In genomic region chr19:21921691-21922180, GRCh38 we compare ENCODE assay signal across 23 cellular contexts.
DNase-seq lines count a peak whose midpoint lies in the region; ATAC-seq, FAIRE-seq and TF ChIP-seq lines count a peak whose summit lies in the region.
"Had no signal": no experiment of that assay in that cellular context is flagged by ENCODE, and none has a peak within 500 bp of the region (broad histone marks: within the 10 kb centered on the region; RNA-seq: fewer than 3 reads in every experiment).

No MANE protein-coding gene starts in this region.

- ATAC-seq in HepG2 (no peak), right lobe of liver (no peak), GM21528 (IDR thresholded peaks at IDR 0.05; ENCODE audit: low FRiP score, unreplicated experiment) (no peak)
- ATAC-seq: A549 had no signal

- no peak overlapping the region for H2AFZ ChIP-seq in HepG2 (ENCODE audit: low read length)
- H2AFZ ChIP-seq: GM23248 had no signal

- no peak overlapping the region for H3K9ac ChIP-seq in HepG2 (ENCODE audit: insufficient read depth, low read depth, low read length)
- H3K9ac ChIP-seq: BLaER1 treated with 17β-estradiol and CSF1 and Interleukin-3, amounts not matched to agents 10 nM and 100 nM; GM23248 had no signal

- H3K79me2 ChIP-seq in HepG2 (ENCODE audit: insufficient read depth, low read length): no peaks in the 10 kb centered on the region

- peaks cover 96% of the 10 kb centered on the region for H3K9me3 ChIP-seq in HepG2 (ENCODE audit: low read length)
- H3K9me3 ChIP-seq in right lobe of liver: peaks cover 0 to 2% (median 0%) of the 10 kb centered on the region in 4 donors
- peaks cover 0 to 13% (median 9%) of the 10 kb centered on the region in 4 donors for H3K9me3 ChIP-seq in esophagus muscularis mucosa
- H3K9me3 ChIP-seq in vagina: no peaks in the 10 kb centered on the region
- no peaks in the 10 kb centered on the region for H3K9me3 ChIP-seq in testis
- H3K9me3 ChIP-seq: BE2C had no signal

- H3K4me1 ChIP-seq in HepG2 (ENCODE audit: insufficient read depth, low read length) (no peaks in the 10 kb centered on the region), right lobe of liver (no peaks in the 10 kb centered on the region), esophagus muscularis mucosa (no peaks in the 10 kb centered on the region), vagina (no peaks in the 10 kb centered on the region), testis (no peaks in the 10 kb centered on the region)
- H3K4me1 ChIP-seq: A549; BE2C; BLaER1 treated with 17β-estradiol and CSF1 and Interleukin-3, amounts not matched to agents 10 nM and 100 nM had no signal

- H4K20me1 ChIP-seq in HepG2 (ENCODE audit: insufficient read depth, low read length): no peaks in the 10 kb centered on the region
- H4K20me1 ChIP-seq: BLaER1 treated with 17β-estradiol and CSF1 and Interleukin-3, amounts not matched to agents 10 nM and 100 nM had no signal

- TF ChIP-seq CTCF in HepG2 (CRISPR knock-in tag; IDR thresholded peaks at IDR 0.05) (no peak), right lobe of liver (IDR thresholded peaks at IDR 0.05) (no peak), esophagus muscularis mucosa (IDR thresholded peaks at IDR 0.05) (no peak), vagina (IDR thresholded peaks at IDR 0.05) (no peak), testis (IDR thresholded peaks at IDR 0.05) (no peak)

- TF ChIP-seq EP300 in HepG2 (IDR thresholded peaks at IDR 0.05; ENCODE audit: low read depth in 2 of 2, low read length in 2 of 2) (no peak), HepG2 (CRISPR knock-in tag; IDR thresholded peaks at IDR 0.05; ENCODE audit: borderline replicate concordance) (no peak), esophagus muscularis mucosa (IDR thresholded peaks at IDR 0.05) (no peak)

- BruUV-seq in HepG2 (replicated peaks; lab: Mats Ljungman, UMichigan): no TSS peak

- TF ChIP-seq POLR2A in HepG2 (IDR thresholded peaks at IDR 0.05; ENCODE audit: insufficient read depth in 1 of 2, low read depth in 2 of 2, low read length in 2 of 2): no peak
- no peak for TF ChIP-seq POLR2A in right lobe of liver (IDR thresholded peaks at IDR 0.05)
- TF ChIP-seq POLR2A in esophagus muscularis mucosa (IDR thresholded peaks at IDR 0.05; ENCODE audit: low read depth): no peak
- no peak for TF ChIP-seq POLR2A in vagina (IDR thresholded peaks at IDR 0.05)
- no peak for TF ChIP-seq POLR2A in testis (IDR thresholded peaks at IDR 0.05)

- H3K36me3 ChIP-seq in HepG2 (replicated peaks in 1 of 2; ENCODE audit: control insufficient read depth in 1 of 2, insufficient read depth in 2 of 2, low read length in 2 of 2) (no peaks in the 10 kb centered on the region), right lobe of liver (no peaks in the 10 kb centered on the region), esophagus muscularis mucosa (no peaks in the 10 kb centered on the region), vagina (no peaks in the 10 kb centered on the region), testis (ENCODE audit: low read depth, missing control alignments) (no peaks in the 10 kb centered on the region)
- H3K36me3 ChIP-seq: BE2C; BLaER1 treated with 17β-estradiol and CSF1 and Interleukin-3, amounts not matched to agents 10 nM and 100 nM had no signal

- 5% methylated on average over 3 of the region's 3 CpGs for WGBS in HepG2 (ENCODE audit: low lambda C conversion rate)
- 66% methylated on average over 3 of the region's 3 CpGs for WGBS in right lobe of liver (ENCODE audit: insufficient coverage, low coverage, low lambda C conversion rate, missing lambda C conversion rate)
- 86% methylated on average over 3 of the region's 3 CpGs for WGBS in esophagus muscularis mucosa
- WGBS in testis, 2 donors: 86 to 91% methylated on average over 3 of the region's 3 CpGs

- in situ Hi-C loops in HepG2 (cut with HindIII; ENCODE audit: extremely low pct_ligation_motif_present, low pct_unique_long_range_greater_than_20kb): no loop called here

- TF ChIP-seq RAD21 in HepG2 (CRISPR knock-in tag; IDR thresholded peaks at IDR 0.05): no peak

- intact Hi-C loops in HepG2 (cut with micrococcal nuclease; ENCODE audit: unreplicated experiment) (no loop called here), right lobe of liver (cut with DNase I) (no loop called here), esophagus muscularis mucosa (cut with DNase I) (no loop called here), vagina (cut with DNase I) (no loop called here), testis (cut with DNase I; ENCODE audit: low total_unique reads) (no loop called here)

- H3K4me3 ChIP-seq in HepG2 (replicated peaks in 1 of 3; ENCODE audit: insufficient read depth in 1 of 3, low read depth in 2 of 3, low read length in 3 of 3) (no peak overlapping the region), right lobe of liver (no peak overlapping the region), esophagus muscularis mucosa (no peak overlapping the region), vagina (no peak overlapping the region), testis (no peak overlapping the region)
- H3K4me3 ChIP-seq: A549; BLaER1 treated with 17β-estradiol and CSF1 and Interleukin-3, amounts not matched to agents 10 nM and 100 nM; GM23248 had no signal

- DNase-seq in HepG2 (ENCODE audit: low spot score) (no peak), right lobe of liver (no peak), esophagus muscularis mucosa (ENCODE audit: extremely low spot score) (peak; percentile 34), vagina (ENCODE audit: extremely low spot score in 2 of 2) (peak; percentile 22 to 27), testis (no peak)
- DNase-seq: 8988T; ACHN; AML-193; BE2C; CD4-positive, alpha-beta T cell; CD8-positive, alpha-beta memory T cell; DMS53; DMS79 treated with DMSO at 0.1 percent for 48 hours; GF-D8; GM23248; H7; HCEC 1CT had no signal

- no peaks in the 10 kb centered on the region for H3K27me3 ChIP-seq in HepG2 (ENCODE audit: control insufficient read depth in 1 of 2, insufficient read depth in 2 of 2, low read length in 2 of 2)
- H3K27me3 ChIP-seq in right lobe of liver: no peaks in the 10 kb centered on the region
- H3K27me3 ChIP-seq in esophagus muscularis mucosa: no peaks in the 10 kb centered on the region
- H3K27me3 ChIP-seq in vagina: no peaks in the 10 kb centered on the region
- H3K27me3 ChIP-seq in testis: no peaks in the 10 kb centered on the region
- H3K27me3 ChIP-seq: BE2C; BLaER1 treated with 17β-estradiol and CSF1 and Interleukin-3, amounts not matched to agents 10 nM and 100 nM had no signal

- POLR2A ChIA-PET in HepG2 (lab: Yijun Ruan, JAX): no interaction called here

- no peak overlapping the region for H3K27ac ChIP-seq in HepG2 (ENCODE audit: extremely low read length, insufficient read depth, low read length)
- no peak overlapping the region for H3K27ac ChIP-seq in right lobe of liver
- no peak overlapping the region for H3K27ac ChIP-seq in esophagus muscularis mucosa (replicated peaks in 1 of 4)
- H3K27ac ChIP-seq in vagina: no peak overlapping the region
- no peak overlapping the region for H3K27ac ChIP-seq in testis
- H3K27ac ChIP-seq: A549; BLaER1 treated with 17β-estradiol and CSF1 and Interleukin-3, amounts not matched to agents 10 nM and 100 nM; GM23248 had no signal

- FAIRE-seq in HepG2 (lab: Jason Lieb, UNC): no peak
- FAIRE-seq: A549, GM12891, GM18507, H1 had no signal

- CTCF ChIA-PET in HepG2 (lab: Yijun Ruan, JAX; ENCODE audit: low intra/inter-chr PET ratio, low total read pairs): no interaction called here

- H3K4me2 ChIP-seq in HepG2 (ENCODE audit: low read depth, low read length): no peak overlapping the region
- H3K4me2 ChIP-seq: A549; BLaER1 treated with 17β-estradiol and CSF1 and Interleukin-3, amounts not matched to agents 10 nM and 100 nM had no signal

TF ChIP-seq in HepG2, 621 proteins besides CTCF, POLR2A, EP300 and RAD21:
- TF ChIP-seq GTF3A (CRISPR knock-in tag; conservative IDR thresholded peaks at IDR 0.05) (no peak), CEBPB (IDR thresholded peaks at IDR 0.05; ENCODE audit: borderline replicate concordance, low read depth, low read length) (peak; percentile 16; the same call in 1 of the 2 replicates), FOSL1 (CRISPR knock-in tag; IDR thresholded peaks at IDR 0.05; ENCODE audit: borderline replicate concordance) (no peak)

Comparison
In these comparisons a context has a peak if more than half of its experiments do, and no peak if none do; other contexts are left out.
1. DNase-seq: peak in esophagus muscularis mucosa (single experiment) and vagina (2 of 2); none in HepG2 (single experiment), right lobe of liver (0 of 3) and testis (single experiment).